Comparison of ENCODE assay signal across 26 cellular contexts in genomic region chr1:87786218-87786617, GRCh38.
"Had no signal": no experiment of that assay in that cellular context is flagged by ENCODE, and none has a peak within 500 bp of the region (broad histone marks: within the 10 kb centered on the region; RNA-seq: fewer than 3 reads in every experiment).

No MANE protein-coding gene starts in this region.

- DNase-seq: activated CD4-positive, alpha-beta memory T cell treated with anti-CD3 and anti-CD28 coated beads for 36 hours; activated CD4-positive, alpha-beta T cell treated with anti-CD3 and anti-CD28 coated beads for 36 hours; activated CD4-positive, alpha-beta T cell treated with anti-CD3 and anti-CD28 coated beads, Interleukin-2, amount 10 ng/mL, durations not matched to agents 24 days and 14 days; activated CD4-positive, CD25-positive, alpha-beta regulatory T cell; activated CD4-positive, CD25-positive, alpha-beta regulatory T cell treated with anti-CD3 and anti-CD28 coated beads, Interleukin-2, amount 50 U/mL, for 72 hours; activated CD8-positive, alpha-beta memory T cell treated with anti-CD3 and anti-CD28 coated beads, Interleukin-2, amount 10 ng/mL, durations not matched to agents 7 days and 5 days; activated CD8-positive, alpha-beta memory T cell treated with anti-CD3 and anti-CD28 coated beads, Interleukin-2, amount 50 U/mL, for 4 hours; activated CD8-positive, alpha-beta T cell treated with anti-CD3 and anti-CD28 coated beads, Interleukin-2, amount 10 ng/mL, durations not matched to agents 7 days and 5 days; activated gamma-delta T cell; activated naive CD4-positive, alpha-beta T cell; activated naive CD4-positive, alpha-beta T cell treated with anti-CD3 and anti-CD28 coated beads, Interleukin-2, amount 10 ng/mL, durations not matched to agents 7 days and 5 days; activated naive CD8-positive, alpha-beta T cell treated with anti-CD3 and anti-CD28 coated beads, Interleukin-2, amount 10 ng/mL, durations not matched to agents 7 days and 5 days; activated T-cell treated with anti-CD3 and anti-CD28 coated beads, Interleukin-2, amount 50 U/mL, for 1 hour; activated T-cell treated with anti-CD3 and anti-CD28 coated beads, Interleukin-2, amount 50 U/mL, for 48 hours; brain microvascular endothelial cell; dorsolateral prefrontal cortex; effector memory CD4-positive, alpha-beta T cell; endodermal cell; foreskin melanocyte; T-helper 2 cell had no signal

- H3K27me3 ChIP-seq: ascending aorta, brain microvascular endothelial cell, dorsolateral prefrontal cortex, esophagus muscularis mucosa, gastroesophageal sphincter had no signal

- H3K4me3 ChIP-seq: ascending aorta, coronary artery, dorsolateral prefrontal cortex, esophagus muscularis mucosa, gastroesophageal sphincter had no signal

- H3K9me3 ChIP-seq: ascending aorta, esophagus muscularis mucosa, gastroesophageal sphincter had no signal

- FAIRE-seq: bronchial epithelial cell had no signal

- ATAC-seq: activated CD4-positive, alpha-beta T cell treated with anti-CD3 and anti-CD28 coated beads for 36 hours; activated CD8-positive, alpha-beta memory T cell treated with anti-CD3 and anti-CD28 coated beads, Interleukin-2, amount 10 ng/mL, durations not matched to agents 7 days and 5 days; activated CD8-positive, alpha-beta T cell treated with anti-CD3 and anti-CD28 coated beads, Interleukin-2, amount 10 ng/mL, durations not matched to agents 7 days and 5 days; activated naive CD4-positive, alpha-beta T cell treated with anti-CD3 and anti-CD28 coated beads, Interleukin-2, amount 50 U/mL, for 72 hours; gastroesophageal sphincter had no signal

- H3K27ac ChIP-seq: ascending aorta, brain microvascular endothelial cell, coronary artery, dorsolateral prefrontal cortex, esophagus muscularis mucosa, gastroesophageal sphincter had no signal

- H3K4me1 ChIP-seq: ascending aorta had no signal

- H3K36me3 ChIP-seq: ascending aorta, brain microvascular endothelial cell, esophagus muscularis mucosa, gastroesophageal sphincter had no signal
